30 cellular contexts compared by ENCODE assay signal in the genomic region with DNA sequence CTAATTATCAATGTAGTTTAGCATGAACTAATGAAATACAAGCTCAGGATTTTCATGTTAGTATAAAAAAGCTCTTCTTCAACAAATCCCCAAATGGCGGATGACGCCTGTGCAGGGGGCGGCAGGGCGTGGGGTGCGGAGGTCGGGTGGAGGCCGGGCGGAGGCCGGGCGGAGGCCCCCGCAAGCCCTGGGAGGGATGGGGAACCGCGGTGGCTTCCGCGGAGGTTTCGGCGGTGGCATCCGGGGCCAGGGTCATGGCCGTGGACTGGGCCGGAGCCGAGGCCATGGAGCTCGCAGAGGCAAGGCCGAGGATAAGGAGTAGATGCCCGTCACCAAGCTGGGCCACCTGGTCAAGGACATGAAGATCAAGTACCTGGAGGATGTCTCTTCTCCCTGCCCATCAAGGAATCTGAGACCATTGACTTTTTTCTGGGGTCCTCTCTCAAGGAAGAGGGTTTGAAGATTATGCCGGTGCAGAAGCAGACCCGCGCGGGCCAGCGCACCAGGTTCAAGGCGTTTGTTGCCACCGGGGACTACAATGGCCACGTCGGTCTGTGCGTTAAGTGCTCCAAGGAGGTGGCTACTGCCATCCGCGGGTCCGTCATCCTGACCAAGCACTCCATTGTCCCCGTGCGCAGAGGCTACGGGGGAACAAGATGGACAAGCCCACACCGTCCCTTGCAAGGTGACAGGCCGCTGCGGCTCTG. TPM values are rescaled to one million over a fixed set of nuclear protein-coding genes. Genes with fewer than 3 reads are reported as not detected.
DNase-seq lines count a peak whose midpoint lies in the region; ATAC-seq, FAIRE-seq and TF ChIP-seq lines count a peak whose summit lies in the region.
"Had no signal": no experiment of that assay in that cellular context is flagged by ENCODE, and none has a peak within 500 bp of the region (broad histone marks: within the 10 kb centered on the region; RNA-seq: fewer than 3 reads in every experiment).

No MANE protein-coding gene starts in this region.

- no TSS peak for BruUV-seq in HepG2 (replicated peaks; lab: Mats Ljungman, UMichigan)
- no TSS peak for BruUV-seq in endothelial cell of umbilical vein (replicated peaks; lab: Mats Ljungman, UMichigan)

- no peak overlapping the region for H2BK120ac ChIP-seq in trophoblast cell (ENCODE audit: insufficient read depth, low read length, poor library complexity)
- H2BK120ac ChIP-seq in H9 (ENCODE audit: low read depth, low read length, poor library complexity, severe bottlenecking) = no peak overlapping the region

- intact Hi-C loops in HepG2 (cut with micrococcal nuclease; ENCODE audit: unreplicated experiment) = no loop called here
- intact Hi-C loops in right lobe of liver (cut with DNase I) = loop anchor here in 1 of 2 donors (10.0 kb wide), 1 partner anchor 48 kb away; no protein-coding TSS in a partner anchor
- intact Hi-C loops in endothelial cell of umbilical vein (cut with micrococcal nuclease) = no loop called here

- no peak overlapping the region for H4K5ac ChIP-seq in H9 (ENCODE audit: insufficient read length, low read depth, low read length)

- no peak for TF ChIP-seq POLR2A in HepG2 (IDR thresholded peaks at IDR 0.05; ENCODE audit: insufficient read depth in 1 of 2, low read depth in 2 of 2, low read length in 2 of 2)
- no peak for TF ChIP-seq POLR2A in right lobe of liver (IDR thresholded peaks at IDR 0.05)
- no peak for TF ChIP-seq POLR2A in endothelial cell of umbilical vein (IDR thresholded peaks at IDR 0.05; ENCODE audit: low read depth, low read length)

- H3K9ac ChIP-seq in HepG2 (ENCODE audit: insufficient read depth, low read depth, low read length) (no peak overlapping the region), Karpas-422 (ENCODE audit: low read length) (no peak overlapping the region), endothelial cell of umbilical vein (replicated peaks; ENCODE audit: extremely low read depth, insufficient read depth, low read length) (no peak overlapping the region), trophoblast cell (ENCODE audit: low read length) (no peak overlapping the region), H9 (ENCODE audit: extremely low read depth, insufficient read length, low read length) (no peak overlapping the region)
- H3K9ac ChIP-seq: BLaER1 had no signal

- H3K4me2 ChIP-seq in HepG2 (ENCODE audit: low read depth, low read length) (no peak overlapping the region), Karpas-422 (ENCODE audit: low read depth, low read length, poor library complexity, severe bottlenecking) (no peak overlapping the region), endothelial cell of umbilical vein (ENCODE audit: insufficient read depth, low read length) (peak overlapping the region; percentile 34), trophoblast cell (ENCODE audit: low read length) (no peak overlapping the region), H9 (ENCODE audit: insufficient read depth, insufficient read length, low read length) (no peak overlapping the region)
- H3K4me2 ChIP-seq: BLaER1 had no signal

- no peak for FAIRE-seq in HepG2 (lab: Jason Lieb, UNC)
- FAIRE-seq in endothelial cell of umbilical vein (lab: Jason Lieb, UNC) = no peak
- FAIRE-seq: A204.1, GM12878, GM12892, GM18507, GM19239 had no signal

- H4K20me1 ChIP-seq in HepG2 (ENCODE audit: insufficient read depth, low read length) (no peaks in the 10 kb centered on the region), Karpas-422 (ENCODE audit: insufficient read depth, low read depth, low read length) (no peaks in the 10 kb centered on the region), endothelial cell of umbilical vein (replicated peaks; ENCODE audit: control insufficient read depth, extremely low read depth, insufficient read depth, low read length) (no peaks in the 10 kb centered on the region), H9 (ENCODE audit: control insufficient read depth, insufficient read depth, insufficient read length) (no peaks in the 10 kb centered on the region)
- H4K20me1 ChIP-seq: BLaER1 had no signal

- no peaks in the 10 kb centered on the region; a peak in 1 of 7 replicates for H3K36me3 Mint-ChIP-seq in H9 (ENCODE audit: insufficient read depth in 1 of 3, low read depth in 3 of 3)
- H3K36me3 Mint-ChIP-seq: CD14-positive monocyte; CD4-positive, alpha-beta memory T cell; CD4-positive, CD25-positive, alpha-beta regulatory T cell; CD8-positive, alpha-beta memory T cell had no signal

- H3K4me1 Mint-ChIP-seq in H9 = no peaks in the 10 kb centered on the region
- H3K4me1 Mint-ChIP-seq: CD4-positive, alpha-beta memory T cell; CD8-positive, alpha-beta memory T cell had no signal

- H3K14ac ChIP-seq in trophoblast cell (ENCODE audit: low read length) (no peak overlapping the region), H9 (ENCODE audit: insufficient read depth, low read length) (no peak overlapping the region)

- dilution Hi-C loops in endothelial cell of umbilical vein (cut with MboI; ENCODE audit: extremely low pct_ligation_motif_present, low sequenced_read_pairs) = no loop called here

- no peak overlapping the region for H3K27ac ChIP-seq in HepG2 (ENCODE audit: extremely low read length, insufficient read depth, low read length)
- no peak overlapping the region for H3K27ac ChIP-seq in right lobe of liver
- H3K27ac ChIP-seq in Karpas-422 (ENCODE audit: low read length) = no peak overlapping the region
- H3K27ac ChIP-seq in endothelial cell of umbilical vein (ENCODE audit: insufficient read depth, low read depth, low read length) = no peak overlapping the region
- H3K27ac ChIP-seq in trophoblast cell (ENCODE audit: low read depth, low read length) = no peak overlapping the region
- H3K27ac ChIP-seq in H9 (ENCODE audit: insufficient read length, low read depth, low read length) = no peak overlapping the region
- H3K27ac ChIP-seq: BLaER1 had no signal

- H3K9me1 ChIP-seq in endothelial cell of umbilical vein (replicated peaks; ENCODE audit: control insufficient read depth, extremely low read depth, insufficient read depth, low read length) = no peaks in the 10 kb centered on the region

- H3K79me2 ChIP-seq in HepG2 (ENCODE audit: insufficient read depth, low read length) (no peaks in the 10 kb centered on the region), Karpas-422 (ENCODE audit: low read length) (no peaks in the 10 kb centered on the region), endothelial cell of umbilical vein (ENCODE audit: control insufficient read depth, insufficient read depth, low read length) (no peaks in the 10 kb centered on the region), trophoblast cell (ENCODE audit: control insufficient read depth, insufficient read depth, low read length, poor library complexity) (no peaks in the 10 kb centered on the region), H9 (ENCODE audit: insufficient read depth, low read length) (no peaks in the 10 kb centered on the region)

- H2BK5ac ChIP-seq in trophoblast cell (ENCODE audit: low read depth, low read length, poor library complexity) = no peak overlapping the region
- H2BK5ac ChIP-seq in H9 (ENCODE audit: insufficient read length, low read length) = no peak overlapping the region

- H3K79me1 ChIP-seq in trophoblast cell (ENCODE audit: low read length) = no peaks in the 10 kb centered on the region
- no peaks in the 10 kb centered on the region for H3K79me1 ChIP-seq in H9 (ENCODE audit: insufficient read depth, low read depth, low read length, poor library complexity, severe bottlenecking)

- H3K4me1 ChIP-seq in HepG2 (ENCODE audit: insufficient read depth, low read length) (peaks cover 28% of the 10 kb centered on the region), right lobe of liver (no peaks in the 10 kb centered on the region), Karpas-422 (ENCODE audit: low read length) (peaks cover 10% of the 10 kb centered on the region), endothelial cell of umbilical vein (ENCODE audit: control insufficient read depth, extremely low read depth, insufficient read depth, low read length) (peaks cover 10% of the 10 kb centered on the region), trophoblast cell (ENCODE audit: control insufficient read depth in 1 of 2, insufficient read depth in 2 of 2, low read length in 2 of 2) (peaks cover 0 to 2% of the 10 kb centered on the region in 2 experiments), H9 (ENCODE audit: insufficient read depth, low read length) (no peaks in the 10 kb centered on the region)

- H3K36me3 ChIP-seq in HepG2 (replicated peaks in 1 of 2; ENCODE audit: control insufficient read depth in 1 of 2, insufficient read depth in 2 of 2, low read length in 2 of 2) = no peaks in the 10 kb centered on the region
- H3K36me3 ChIP-seq in right lobe of liver = no peaks in the 10 kb centered on the region
- H3K36me3 ChIP-seq in Karpas-422 (ENCODE audit: insufficient read depth, low read length) = no peaks in the 10 kb centered on the region
- no peaks in the 10 kb centered on the region for H3K36me3 ChIP-seq in endothelial cell of umbilical vein (ENCODE audit: control insufficient read depth in 2 of 2, extremely low read depth in 1 of 2, insufficient read depth in 2 of 2, low read length in 2 of 2)
- no peaks in the 10 kb centered on the region for H3K36me3 ChIP-seq in trophoblast cell (ENCODE audit: control insufficient read depth in 1 of 2, insufficient read depth in 2 of 2, low read length in 2 of 2)
- H3K36me3 ChIP-seq: BE2C, BLaER1 had no signal

- no peak overlapping the region for H3K27ac Mint-ChIP-seq in H9
- H3K27ac Mint-ChIP-seq: CD14-positive monocyte; CD4-positive, alpha-beta memory T cell; CD4-positive, CD25-positive, alpha-beta regulatory T cell; CD8-positive, alpha-beta memory T cell had no signal

- peaks cover 0 to 9% of the 10 kb centered on the region in 2 experiments; a peak in 2 of 5 replicates for H3K9me3 Mint-ChIP-seq in H9
- H3K9me3 Mint-ChIP-seq: CD4-positive, alpha-beta memory T cell; CD8-positive, alpha-beta memory T cell had no signal

- no peak overlapping the region for H3K18ac ChIP-seq in trophoblast cell (ENCODE audit: low read length)
- H3K18ac ChIP-seq in H9 (ENCODE audit: insufficient read length, low read depth, low read length) = no peak overlapping the region

- no peak overlapping the region for H3K56ac ChIP-seq in H9 (ENCODE audit: insufficient read length, low read depth, low read length)

- TF ChIP-seq EP300 in HepG2 (IDR thresholded peaks at IDR 0.05; ENCODE audit: low read depth in 2 of 2, low read length in 2 of 2) (no peak), HepG2 (CRISPR knock-in tag; IDR thresholded peaks at IDR 0.05; ENCODE audit: borderline replicate concordance) (no peak)

- H3K4me3 ChIP-seq in HepG2 (replicated peaks in 1 of 3; ENCODE audit: insufficient read depth in 1 of 3, low read depth in 2 of 3, low read length in 3 of 3) (no peak overlapping the region), right lobe of liver (no peak overlapping the region), Karpas-422 (ENCODE audit: low read length) (no peak overlapping the region), endothelial cell of umbilical vein (replicated peaks in 1 of 3; ENCODE audit: insufficient read depth in 1 of 3, low read depth in 1 of 3, low read length in 3 of 3) (no peak overlapping the region), trophoblast cell (ENCODE audit: low read depth, low read length) (no peak overlapping the region)
- H3K4me3 ChIP-seq: BLaER1, GM12878 had no signal

- no peak for TF ChIP-seq CTCF in HepG2 (CRISPR knock-in tag; IDR thresholded peaks at IDR 0.05)
- no peak for TF ChIP-seq CTCF in right lobe of liver (IDR thresholded peaks at IDR 0.05)
- no peak for TF ChIP-seq CTCF in endothelial cell of umbilical vein (IDR thresholded peaks at IDR 0.05; ENCODE audit: extremely low read depth in 1 of 2, insufficient read depth in 1 of 2, low read depth in 1 of 2, low read length in 2 of 2)
- no peak for TF ChIP-seq CTCF in H9 (conservative IDR thresholded peaks at IDR 0.05)

- no peak overlapping the region for H2BK20ac ChIP-seq in H9 (ENCODE audit: low read depth, low read length, poor library complexity, severe bottlenecking)

- H4K91ac ChIP-seq in trophoblast cell (ENCODE audit: low read depth, low read length) (no peak overlapping the region), H9 (ENCODE audit: insufficient read length, low read depth, low read length) (no peak overlapping the region)

- H2AFZ ChIP-seq in HepG2 (ENCODE audit: low read length) = no peak overlapping the region
- no peak overlapping the region for H2AFZ ChIP-seq in Karpas-422 (ENCODE audit: low read length)
- no peak overlapping the region for H2AFZ ChIP-seq in endothelial cell of umbilical vein (ENCODE audit: low read depth, low read length)
- H2AFZ ChIP-seq in trophoblast cell (ENCODE audit: insufficient read depth, low read length, poor library complexity) = no peak overlapping the region
- H2AFZ ChIP-seq in H9 (ENCODE audit: low read length) = no peak overlapping the region

- H2BK12ac ChIP-seq in trophoblast cell (ENCODE audit: low read length) = peak overlapping the region; percentile 13
- H2BK12ac ChIP-seq in H9 (ENCODE audit: insufficient read length, low read depth, low read length) = no peak overlapping the region

- H2AK5ac ChIP-seq in trophoblast cell (ENCODE audit: low read length) (no peak overlapping the region), H9 (ENCODE audit: insufficient read length, low read length) (no peak overlapping the region)

- no peak overlapping the region for H3K4me3 Mint-ChIP-seq in H9
- H3K4me3 Mint-ChIP-seq: CD14-positive monocyte; CD4-positive, alpha-beta memory T cell; CD4-positive, CD25-positive, alpha-beta regulatory T cell; CD8-positive, alpha-beta memory T cell had no signal

- CTCF ChIA-PET in HepG2 (lab: Yijun Ruan, JAX; ENCODE audit: low intra/inter-chr PET ratio, low total read pairs) (no interaction called here), endothelial cell of umbilical vein (lab: Charles Lee) (interaction anchor here (1.0 to 1.7 kb wide), 3 partner anchors 10 to 259 kb away, joined by 3 to 14 read pairs (median 5); a partner anchor contains a TSS)

- H3T11ph ChIP-seq in H9 (ENCODE audit: low read length) = no peak overlapping the region

- in situ Hi-C loops in HepG2 (cut with HindIII; ENCODE audit: extremely low pct_ligation_motif_present, low pct_unique_long_range_greater_than_20kb) = no loop called here

- H2BK15ac ChIP-seq in H9 (ENCODE audit: low read depth, low read length) = no peak overlapping the region

- H3K4ac ChIP-seq in trophoblast cell (ENCODE audit: low read depth, low read length) = no peak overlapping the region
- H3K4ac ChIP-seq in H9 (ENCODE audit: low read depth, low read length) = no peak overlapping the region

- POLR2A ChIA-PET in HepG2 (lab: Yijun Ruan, JAX) = interaction anchor here (7.4 kb wide), 1 partner anchor 10 kb away, joined by 45 read pairs; a partner anchor contains a TSS
- POLR2A ChIA-PET in endothelial cell of umbilical vein (lab: Charles Lee) = interaction anchor here (0.6 kb wide), 1 partner anchor 10 kb away, joined by 3 read pairs; no protein-coding TSS in a partner anchor

- no peak for DNase-seq in HepG2 (ENCODE audit: low spot score)
- DNase-seq in right lobe of liver = no peak
- peak; percentile 11 for DNase-seq in Karpas-422
- DNase-seq in endothelial cell of umbilical vein (ENCODE audit: low read depth, low spot score) = no peak
- no peak for DNase-seq in trophoblast cell
- DNase-seq in NCI-H187 (lab: John Stamatoyannopoulos, UW) = no peak
- DNase-seq in germinal center (ENCODE audit: low spot score) = no peak
- no peak for DNase-seq in H9
- DNase-seq: 8988T; ACHN; BE2C; C1 segment of cervical spinal cord; CD4-positive, alpha-beta memory T cell; CD4-positive, CD25-positive, alpha-beta regulatory T cell; CD8-positive, alpha-beta memory T cell; COR-L47; DMS 273 treated with DMSO at 0.1 percent for 48 hours; DMS153; DMS53; DMS79; DND-41; EL; GDM1 had no signal

- H3K23ac ChIP-seq in trophoblast cell (ENCODE audit: low read length) (no peak overlapping the region), H9 (ENCODE audit: insufficient read length, low read depth, low read length) (no peak overlapping the region)

- H4K8ac ChIP-seq in trophoblast cell (ENCODE audit: low read depth, low read length) (no peak overlapping the region), H9 (replicated peaks; ENCODE audit: insufficient read length, low read depth, low read length) (no peak overlapping the region)

- ATAC-seq in HepG2 (no peak), right lobe of liver (no peak)
- ATAC-seq: GM12878 had no signal

- 82% methylated on average over 40 of the region's 43 CpGs for WGBS in HepG2 (ENCODE audit: low lambda C conversion rate)
- 91% methylated on average over 11 of the region's 43 CpGs for WGBS in right lobe of liver (ENCODE audit: insufficient coverage, low coverage, low lambda C conversion rate, missing lambda C conversion rate)
- WGBS in trophoblast cell (ENCODE audit: extremely low coverage, insufficient coverage, insufficient read length) = no CpG with 5 or more reads among the region's 43 CpGs
- no CpG with 5 or more reads among the region's 43 CpGs for WGBS in H9 (ENCODE audit: extremely low coverage, insufficient read length, low lambda C conversion rate)

- no peak overlapping the region for H4K12ac ChIP-seq in trophoblast cell (ENCODE audit: low read depth, low read length)

- H3K9me3 ChIP-seq in HepG2 (ENCODE audit: low read length) = 0 out of 2 replicates have a peak, but pooled peaks cover 7% of the 10 kb centered on the region
- H3K9me3 ChIP-seq in right lobe of liver = no peaks in the 10 kb centered on the region
- H3K9me3 ChIP-seq in Karpas-422 (ENCODE audit: low read length) = no peaks in the 10 kb centered on the region
- no peaks in the 10 kb centered on the region for H3K9me3 ChIP-seq in endothelial cell of umbilical vein (replicated peaks; ENCODE audit: control insufficient read depth, insufficient read depth, low read length)
- no peaks in the 10 kb centered on the region for H3K9me3 ChIP-seq in trophoblast cell (ENCODE audit: insufficient read depth, low read depth, low read length)
- no peaks in the 10 kb centered on the region for H3K9me3 ChIP-seq in H9 (ENCODE audit: control insufficient read depth, low read depth, low read length)
- H3K9me3 ChIP-seq: BE2C, BLaER1 had no signal

- H3K27me3 Mint-ChIP-seq in H9 (ENCODE audit: low read depth) = peaks cover 28% of the 10 kb centered on the region

- no peaks in the 10 kb centered on the region for H3K9me2 ChIP-seq in Karpas-422 (replicated peaks; ENCODE audit: insufficient read depth, low read length)

- peaks cover 0 to 7% of the 10 kb centered on the region in 2 experiments; a peak in 2 of 5 replicates for H3K27me3 ChIP-seq in HepG2 (ENCODE audit: control insufficient read depth in 1 of 2, insufficient read depth in 2 of 2, low read length in 2 of 2)
- no peaks in the 10 kb centered on the region for H3K27me3 ChIP-seq in right lobe of liver
- no peaks in the 10 kb centered on the region for H3K27me3 ChIP-seq in Karpas-422 (ENCODE audit: low read length)
- H3K27me3 ChIP-seq in endothelial cell of umbilical vein (ENCODE audit: control insufficient read depth in 2 of 2, insufficient read depth in 2 of 2, low read length in 2 of 2) = peaks cover 0 to 7% of the 10 kb centered on the region in 2 experiments
- no peaks in the 10 kb centered on the region for H3K27me3 ChIP-seq in trophoblast cell (ENCODE audit: insufficient read depth, low read length)
- no peaks in the 10 kb centered on the region for H3K27me3 ChIP-seq in H9 (ENCODE audit: insufficient read depth, low read length)
- H3K27me3 ChIP-seq: BE2C, BLaER1 had no signal

- no peaks in the 10 kb centered on the region for H3K23me2 ChIP-seq in H9 (ENCODE audit: insufficient read length, low read depth, low read length, poor library complexity, severe bottlenecking)

- no peak for TF ChIP-seq RAD21 in HepG2 (CRISPR knock-in tag; IDR thresholded peaks at IDR 0.05)

RNA-seq across cellular contexts. Expression of a gene that starts 10.4 kb away (rescaled TPM):
- total RNA-seq in HepG2 (2016; rRNA removed; fragmentation: Illumina TruSeq; extraction: Trizol) (213 and 316 TPM in 2 replicates), right lobe of liver (10 to 100 TPM; 16.7 to 50.6 (median 30.8) TPM), endothelial cell of umbilical vein (99.3 and 102 TPM in 2 replicates), H9 (2021) (188 and 189 TPM in 2 replicates)
- total RNA-seq in HepG2 (2016; cell fraction: cytosol; rRNA removed; fragmentation: Illumina TruSeq; extraction: Trizol; ENCODE audit: low read depth) = 51.0 and 51.7 TPM in 2 replicates
- total RNA-seq in HepG2 (2016; cell fraction: insoluble cytoplasmic fraction; rRNA removed; fragmentation: Illumina TruSeq; extraction: Trizol) = 208 and 329 TPM in 2 replicates
- total RNA-seq in HepG2 (2016; cell fraction: membrane; rRNA removed; fragmentation: Illumina TruSeq; extraction: Trizol) = 97.8 and 98.8 TPM in 2 replicates
- total RNA-seq in HepG2 (2016; cell fraction: nucleus; rRNA removed; fragmentation: Illumina TruSeq; extraction: Trizol) = 76.0 and 84.1 TPM in 2 replicates
- polyA plus RNA-seq in HepG2 (2011; rRNA removed) (102 and 126 TPM in 2 replicates), endothelial cell of umbilical vein (34.0 and 38.8 TPM in 2 replicates)
- polyA plus RNA-seq in HepG2 (2011; cell fraction: cytosol; rRNA removed) = 63.0 and 92.8 TPM in 2 replicates
- 22.9 and 30.3 TPM in 2 replicates for polyA plus RNA-seq in HepG2 (2011; cell fraction: nucleus; rRNA removed)
- 143 and 178 TPM in 2 replicates for polyA plus RNA-seq in HepG2 (2012)
- polyA plus RNA-seq in HepG2 (2016; cell fraction: cytosol; fragmentation: Illumina TruSeq; extraction: Trizol; ENCODE audit: low read depth) = 36.0 and 36.2 TPM in 2 replicates
- polyA plus RNA-seq in HepG2 (2016; cell fraction: insoluble cytoplasmic fraction; fragmentation: Illumina TruSeq; extraction: Trizol; ENCODE audit: low read depth) = 299 and 317 TPM in 2 replicates
- polyA plus RNA-seq in HepG2 (2016; cell fraction: membrane; fragmentation: Illumina TruSeq; extraction: Trizol; ENCODE audit: low read depth) = 66.5 and 67.3 TPM in 2 replicates
- polyA plus RNA-seq in HepG2 (2016; cell fraction: nucleus; fragmentation: Illumina TruSeq; extraction: Trizol; ENCODE audit: insufficient read depth, low read depth) = 111 and 114 TPM in 2 replicates
- polyA minus RNA-seq in HepG2 (2011; rRNA and poly(A)+ RNA removed; ENCODE audit: low replicate concordance) = 27.1 and 39.1 TPM in 2 replicates
- 55.0 and 56.6 TPM in 2 replicates for polyA minus RNA-seq in HepG2 (2011; cell fraction: cytosol; rRNA and poly(A)+ RNA removed)
- polyA minus RNA-seq in HepG2 (2011; cell fraction: nucleus; rRNA and poly(A)+ RNA removed) = 34.4 and 37.0 TPM in 2 replicates
- 63.9 and 83.5 TPM in 2 replicates for total RNA-seq in Karpas-422 (2014; rRNA removed; shearing (Covaris generic); ENCODE audit: low replicate concordance)
- 71.5 and 71.6 TPM in 2 replicates for polyA plus RNA-seq in endothelial cell of umbilical vein (2011; cell fraction: cytosol; rRNA removed)
- polyA plus RNA-seq in endothelial cell of umbilical vein (2011; cell fraction: nucleus; rRNA removed) = 31.0 and 42.1 TPM in 2 replicates
- 113 and 146 TPM in 2 replicates for polyA plus RNA-seq in endothelial cell of umbilical vein (2012)
- 19.8 and 26.1 TPM in 2 replicates for polyA minus RNA-seq in endothelial cell of umbilical vein
- polyA minus RNA-seq in endothelial cell of umbilical vein (2011; cell fraction: cytosol; rRNA and poly(A)+ RNA removed) = 58.4 TPM
- 12.1 and 18.3 TPM in 2 replicates for polyA minus RNA-seq in endothelial cell of umbilical vein (2011; cell fraction: nucleus; rRNA and poly(A)+ RNA removed)
- 216 and 219 TPM in 2 replicates for polyA plus RNA-seq in trophoblast cell (2013)
